Comparison of ENCODE assay signal across 19 cellular contexts in genomic region chrX:38937400-38937799, GRCh38.
"Had no signal": no experiment of that assay in that cellular context is flagged by ENCODE, and none has a peak within 500 bp of the region (broad histone marks: within the 10 kb centered on the region; RNA-seq: fewer than 3 reads in every experiment).

No MANE protein-coding gene starts in this region.

- DNase-seq: activated CD4-positive, alpha-beta memory T cell treated with anti-CD3 and anti-CD28 coated beads, Interleukin-2, amount 10 ng/mL, durations not matched to agents 7 days and 5 days; activated CD4-positive, alpha-beta T cell treated with anti-CD3 and anti-CD28 coated beads, Interleukin-2, amount 10 ng/mL, durations not matched to agents 7 days and 5 days; activated CD4-positive, CD25-positive, alpha-beta regulatory T cell; activated CD8-positive, alpha-beta memory T cell treated with anti-CD3 and anti-CD28 coated beads, Interleukin-2, amount 50 U/mL, for 4 hours; activated gamma-delta T cell treated with Interleukin-2 at 50 U/mL for 16 hours; activated naive CD4-positive, alpha-beta T cell treated with anti-CD3 and anti-CD28 coated beads, Interleukin-2, amount 10 ng/mL, durations not matched to agents 7 days and 5 days; activated naive CD8-positive, alpha-beta T cell treated with anti-CD3 and anti-CD28 coated beads for 36 hours; activated T-cell treated with anti-CD3 and anti-CD28 coated beads, Interleukin-2, amount 50 U/mL, for 72 hours; cerebellar nuclear complex; Karpas-422; NCI-H1930; NCI-H345; NCI-H510A treated with DMSO at 0.1 percent for 48 hours; NCI-H69; PC-3; SHP77 treated with DMSO at 0.1 percent for 48 hours; T-helper 17 cell; T-helper 9 cell had no signal

- ATAC-seq: activated T-cell treated with anti-CD3 and anti-CD28 coated beads, Interleukin-2, amount 50 U/mL, for 72 hours; PC-3; T-helper 17 cell had no signal

- FAIRE-seq: RCC 7860 had no signal
